Comparison of ENCODE assay signal across 12 cellular contexts in genomic region chr14:65502676-65503124, GRCh38.
A peak's percentile ranks its signal among the peaks of the same experiment; 100 is the strongest.
DNase-seq lines count a peak whose midpoint lies in the region; ATAC-seq and TF ChIP-seq lines count a peak whose summit lies in the region.
"Had no signal": no experiment of that assay in that cellular context is flagged by ENCODE, and none has a peak within 500 bp of the region (broad histone marks: within the 10 kb centered on the region; RNA-seq: fewer than 3 reads in every experiment).

No MANE protein-coding gene starts in this region.

- TF ChIP-seq POLR2A in transverse colon (IDR thresholded peaks at IDR 0.05) = no peak

- no peak overlapping the region for H3K4me3 ChIP-seq in retinal pigment epithelial cell (ENCODE audit: low read length)
- no peak overlapping the region for H3K4me3 ChIP-seq in transverse colon
- no peak overlapping the region for H3K4me3 ChIP-seq in CD8-positive, alpha-beta T cell (ENCODE audit: low read depth, low read length)
- H3K4me3 ChIP-seq: heart right ventricle had no signal

- no peak for TF ChIP-seq EP300 in transverse colon (IDR thresholded peaks at IDR 0.05; ENCODE audit: low read depth)

- ATAC-seq in HG03378 (IDR thresholded peaks at IDR 0.05; ENCODE audit: unreplicated experiment) = peak; percentile 61
- ATAC-seq in CD8-positive, alpha-beta T cell = no peak
- ATAC-seq: heart right ventricle had no signal

- intact Hi-C loops in transverse colon (cut with DNase I; ENCODE audit: low total_unique reads) = no loop called here
- intact Hi-C loops in CD8-positive, alpha-beta T cell (cut with DNase I, micrococcal nuclease) = no loop called here

- 55 to 60% methylated on average over 1 of the region's 1 CpG for WGBS in transverse colon (ENCODE audit: low coverage in 1 of 2), 2 donors

- CTCF ChIA-PET in CD8-positive, alpha-beta T cell (lab: Charles Lee) = no interaction called here

- no peaks in the 10 kb centered on the region for H3K36me3 ChIP-seq in transverse colon
- no peaks in the 10 kb centered on the region for H3K36me3 ChIP-seq in CD8-positive, alpha-beta T cell (ENCODE audit: insufficient read depth, low read length)
- H3K36me3 ChIP-seq: heart right ventricle had no signal

- in situ Hi-C loops in transverse colon (cut with MboI; ENCODE audit: low pct_ligation_motif_present in 1 of 4, low pct_unique_long_range_greater_than_20kb in 1 of 4, low sequenced_read_pairs in 3 of 4) = no loop called here

- H3K4me1 Mint-ChIP-seq in T-helper 1 cell treated with Interleukin-12 subunit alpha and Interleukin-12 subunit beta and Interleukin-4 antibody, amounts not matched to agents 30 μg/mL and 1 μg/mL, for 36 hours (ENCODE audit: low read depth) = peaks cover 33% of the 10 kb centered on the region
- H3K4me1 Mint-ChIP-seq in activated naive CD8-positive, alpha-beta T cell treated with anti-CD3 and anti-CD28 coated beads for 36 hours = peaks cover 27% of the 10 kb centered on the region
- peaks cover 49% of the 10 kb centered on the region for H3K4me1 Mint-ChIP-seq in CD8-positive, alpha-beta T cell (ENCODE audit: low read depth)

- H3K9me3 Mint-ChIP-seq in T-helper 1 cell treated with Interleukin-12 subunit alpha and Interleukin-12 subunit beta and Interleukin-4 antibody, amounts not matched to agents 30 μg/mL and 1 μg/mL, for 36 hours = peaks cover 6% of the 10 kb centered on the region
- H3K9me3 Mint-ChIP-seq in activated naive CD8-positive, alpha-beta T cell treated with anti-CD3 and anti-CD28 coated beads for 36 hours = peaks cover 6% of the 10 kb centered on the region
- H3K9me3 Mint-ChIP-seq in CD8-positive, alpha-beta T cell = no peaks in the 10 kb centered on the region

- H3K27ac Mint-ChIP-seq in T-helper 1 cell treated with Interleukin-12 subunit alpha and Interleukin-12 subunit beta and Interleukin-4 antibody, amounts not matched to agents 30 μg/mL and 1 μg/mL, for 36 hours = peak overlapping the region; percentile 38
- H3K27ac Mint-ChIP-seq in activated naive CD8-positive, alpha-beta T cell treated with anti-CD3 and anti-CD28 coated beads for 36 hours = peak overlapping the region; percentile 7
- H3K27ac Mint-ChIP-seq in CD8-positive, alpha-beta T cell = no peak overlapping the region
- H3K27ac Mint-ChIP-seq: stimulated activated naive CD8-positive, alpha-beta T cell treated with anti-CD3 and anti-CD28 coated beads, Interleukin-15, Interleukin-2, amounts not matched to agents 100 ng/mL and 50 ng/mL, for 24 hours had no signal

- no peaks in the 10 kb centered on the region for H3K27me3 ChIP-seq in transverse colon
- no peaks in the 10 kb centered on the region for H3K27me3 ChIP-seq in CD8-positive, alpha-beta T cell (ENCODE audit: insufficient read depth, low read length)
- H3K27me3 ChIP-seq: heart right ventricle had no signal

- H3K27me3 Mint-ChIP-seq in T-helper 1 cell treated with Interleukin-12 subunit alpha and Interleukin-12 subunit beta and Interleukin-4 antibody, amounts not matched to agents 30 μg/mL and 1 μg/mL, for 36 hours (ENCODE audit: low read depth) = no peaks in the 10 kb centered on the region
- H3K27me3 Mint-ChIP-seq in activated naive CD8-positive, alpha-beta T cell treated with anti-CD3 and anti-CD28 coated beads for 36 hours = no peaks in the 10 kb centered on the region
- H3K27me3 Mint-ChIP-seq in CD8-positive, alpha-beta T cell (ENCODE audit: low read depth) = no peaks in the 10 kb centered on the region
- H3K27me3 Mint-ChIP-seq: stimulated activated naive CD8-positive, alpha-beta T cell treated with anti-CD3 and anti-CD28 coated beads, Interleukin-15, Interleukin-2, amounts not matched to agents 100 ng/mL and 50 ng/mL, for 24 hours had no signal

- POLR2A ChIA-PET in CD8-positive, alpha-beta T cell (lab: Charles Lee) = interaction anchor here (1.0 kb wide), 1 partner anchor 10 kb away, joined by 3 read pairs; no protein-coding TSS in a partner anchor

- no peak overlapping the region for H3K27ac ChIP-seq in transverse colon
- no peak overlapping the region for H3K27ac ChIP-seq in CD8-positive, alpha-beta T cell (ENCODE audit: low read depth, low read length)
- H3K27ac ChIP-seq: heart right ventricle had no signal

- no peaks in the 10 kb centered on the region for H3K9me3 ChIP-seq in transverse colon
- H3K9me3 ChIP-seq in CD8-positive, alpha-beta T cell (ENCODE audit: low read length) = no peaks in the 10 kb centered on the region

- TF ChIP-seq CTCF in retinal pigment epithelial cell (conservative IDR thresholded peaks at IDR 0.05; ENCODE audit: low read depth, low read length) = no peak
- no peak for TF ChIP-seq CTCF in transverse colon (IDR thresholded peaks at IDR 0.05)
- no peak for TF ChIP-seq CTCF in CD8-positive, alpha-beta T cell (IDR thresholded peaks at IDR 0.05)

- no peaks in the 10 kb centered on the region for H3K4me1 ChIP-seq in transverse colon
- H3K4me1 ChIP-seq in CD8-positive, alpha-beta T cell (ENCODE audit: insufficient read depth, low read length) = no peaks in the 10 kb centered on the region

- no peak overlapping the region for H3K4me3 Mint-ChIP-seq in T-helper 1 cell treated with Interleukin-12 subunit alpha and Interleukin-12 subunit beta and Interleukin-4 antibody, amounts not matched to agents 30 μg/mL and 1 μg/mL, for 36 hours
- no peak overlapping the region for H3K4me3 Mint-ChIP-seq in activated naive CD8-positive, alpha-beta T cell treated with anti-CD3 and anti-CD28 coated beads for 36 hours
- no peak overlapping the region for H3K4me3 Mint-ChIP-seq in CD8-positive, alpha-beta T cell
- H3K4me3 Mint-ChIP-seq: activated T-cell treated with anti-CD3 and anti-CD28 coated beads, Interleukin-2, amount 50 U/mL, for 4 hours; stimulated activated naive CD8-positive, alpha-beta T cell treated with anti-CD3 and anti-CD28 coated beads, Interleukin-15, Interleukin-2, amounts not matched to agents 100 ng/mL and 50 ng/mL, for 24 hours had no signal

- peaks cover 25% of the 10 kb centered on the region for H3K36me3 Mint-ChIP-seq in T-helper 1 cell treated with Interleukin-12 subunit alpha and Interleukin-12 subunit beta and Interleukin-4 antibody, amounts not matched to agents 30 μg/mL and 1 μg/mL, for 36 hours (ENCODE audit: low read depth)
- peaks cover 34% of the 10 kb centered on the region for H3K36me3 Mint-ChIP-seq in activated naive CD8-positive, alpha-beta T cell treated with anti-CD3 and anti-CD28 coated beads for 36 hours
- H3K36me3 Mint-ChIP-seq in CD8-positive, alpha-beta T cell = peaks cover 15% of the 10 kb centered on the region

- DNase-seq in T-helper 1 cell (no peak), retinal pigment epithelial cell (ENCODE audit: low read depth) (peak; percentile 29), SIG-M5 (lab: John Stamatoyannopoulos, UW) (no peak), transverse colon (no peak)
- DNase-seq in activated naive CD8-positive, alpha-beta T cell treated with anti-CD3 and anti-CD28 coated beads for 36 hours = no peak
- no peak for DNase-seq in CD8-positive, alpha-beta T cell
- DNase-seq: activated T-cell treated with anti-CD3 and anti-CD28 coated beads, Interleukin-2, amount 50 U/mL, for 4 hours; heart right ventricle; RPMI8226 had no signal
